8 cellular contexts compared by ENCODE assay signal in genomic region chr3:15345608-15346137, GRCh38. TPM values are rescaled to one million over a fixed set of nuclear protein-coding genes. Genes with fewer than 3 reads are reported as not detected.
DNase-seq lines count a peak whose midpoint lies in the region; ATAC-seq and TF ChIP-seq lines count a peak whose summit lies in the region.

No MANE protein-coding gene starts in this region.

- TF ChIP-seq CTCF in GM06990 (IDR thresholded peaks at IDR 0.05; ENCODE audit: insufficient read depth, low read length, poor library complexity, severe bottlenecking): no peak

- CTCF ChIA-PET in HEK293T (lab: Yijun Ruan, JAX): no interaction called here

- H3K36me3 ChIP-seq in GM06990 (ENCODE audit: control insufficient read depth, insufficient read depth, low read length): no peaks in the 10 kb centered on the region
- no peaks in the 10 kb centered on the region for H3K36me3 ChIP-seq in H7 (replicated peaks; ENCODE audit: control insufficient read depth, insufficient read depth, low read length)

- H3K27me3 ChIP-seq in GM06990 (replicated peaks; ENCODE audit: control insufficient read depth, insufficient read depth, low read length) (no peaks in the 10 kb centered on the region), H7 (ENCODE audit: control insufficient read depth, insufficient read depth, low read length) (no peaks in the 10 kb centered on the region)

- no peak overlapping the region for H3K4me3 ChIP-seq in GM06990 (replicated peaks; ENCODE audit: low read depth, low read length)
- no peak overlapping the region for H3K4me3 ChIP-seq in H7 (ENCODE audit: insufficient read depth, low read depth, low read length)

- DNase-seq in GM06990 (ENCODE audit: extremely low read depth, insufficient read length) (peak; percentile 59), SIG-M5 (lab: John Stamatoyannopoulos, UW) (peak; percentile 25), hypothalamus (lab: John Stamatoyannopoulos, UW) (no peak), Right ventricle myocardium superior (no peak), HEK293T (ENCODE audit: extremely low spot score) (no peak), H7 (no peak)

- POLR2A ChIA-PET in HEK293T (lab: Yijun Ruan, JAX): no interaction called here

- intact Hi-C loops in Right ventricle myocardium superior (cut with DNase I): no loop called here

- peak; percentile 90 for ATAC-seq in GM19328 (IDR thresholded peaks at IDR 0.05; ENCODE audit: unreplicated experiment)
- ATAC-seq in HG03045 (IDR thresholded peaks at IDR 0.05; ENCODE audit: unreplicated experiment): peak; percentile 86
- no peak for ATAC-seq in Right ventricle myocardium superior (ENCODE audit: poor library complexity)

TF ChIP-seq in HEK293T, 16 proteins besides CTCF, POLR2A, EP300 and RAD21:
- no peak for TF ChIP-seq BHLHE40 (IDR thresholded peaks at IDR 0.05; ENCODE audit: borderline replicate concordance)
- no peak for TF ChIP-seq SP1 (IDR thresholded peaks at IDR 0.05)
- no peak for TF ChIP-seq CTBP1 (IDR thresholded peaks at IDR 0.05; ENCODE audit: borderline replicate concordance)
- TF ChIP-seq TARDBP (IDR thresholded peaks at IDR 0.05): no peak
- no peak for TF ChIP-seq ARNT (IDR thresholded peaks at IDR 0.05)
- TF ChIP-seq L3MBTL2 (conservative IDR thresholded peaks at IDR 0.05): no peak
- no peak for TF ChIP-seq ZNF384 (IDR thresholded peaks at IDR 0.05)
- no peak for TF ChIP-seq NFRKB (IDR thresholded peaks at IDR 0.05)
- TF ChIP-seq PKNOX1 (IDR thresholded peaks at IDR 0.05): no peak
- TF ChIP-seq SUZ12 (IDR thresholded peaks at IDR 0.05): no peak

RNA-seq across cellular contexts. Expression of gene SH3BP5, which starts 13.3 kb away (rescaled TPM):
- total RNA-seq in Right ventricle myocardium superior: 10.4 TPM
- 8.0 and 10.0 TPM in 2 replicates for total RNA-seq in H7 (2014; rRNA removed; shearing (Covaris generic))

Comparison
In these comparisons a context has a peak if more than half of its experiments do, and no peak if none do; other contexts are left out.
1. DNase-seq: peak in GM06990 (single experiment) and SIG-M5 (single experiment); none in hypothalamus (0 of 51), Right ventricle myocardium superior (single experiment), HEK293T (single experiment) and H7 (single experiment).